Comparison of ENCODE assay signal across 8 cellular contexts in the genomic region with DNA sequence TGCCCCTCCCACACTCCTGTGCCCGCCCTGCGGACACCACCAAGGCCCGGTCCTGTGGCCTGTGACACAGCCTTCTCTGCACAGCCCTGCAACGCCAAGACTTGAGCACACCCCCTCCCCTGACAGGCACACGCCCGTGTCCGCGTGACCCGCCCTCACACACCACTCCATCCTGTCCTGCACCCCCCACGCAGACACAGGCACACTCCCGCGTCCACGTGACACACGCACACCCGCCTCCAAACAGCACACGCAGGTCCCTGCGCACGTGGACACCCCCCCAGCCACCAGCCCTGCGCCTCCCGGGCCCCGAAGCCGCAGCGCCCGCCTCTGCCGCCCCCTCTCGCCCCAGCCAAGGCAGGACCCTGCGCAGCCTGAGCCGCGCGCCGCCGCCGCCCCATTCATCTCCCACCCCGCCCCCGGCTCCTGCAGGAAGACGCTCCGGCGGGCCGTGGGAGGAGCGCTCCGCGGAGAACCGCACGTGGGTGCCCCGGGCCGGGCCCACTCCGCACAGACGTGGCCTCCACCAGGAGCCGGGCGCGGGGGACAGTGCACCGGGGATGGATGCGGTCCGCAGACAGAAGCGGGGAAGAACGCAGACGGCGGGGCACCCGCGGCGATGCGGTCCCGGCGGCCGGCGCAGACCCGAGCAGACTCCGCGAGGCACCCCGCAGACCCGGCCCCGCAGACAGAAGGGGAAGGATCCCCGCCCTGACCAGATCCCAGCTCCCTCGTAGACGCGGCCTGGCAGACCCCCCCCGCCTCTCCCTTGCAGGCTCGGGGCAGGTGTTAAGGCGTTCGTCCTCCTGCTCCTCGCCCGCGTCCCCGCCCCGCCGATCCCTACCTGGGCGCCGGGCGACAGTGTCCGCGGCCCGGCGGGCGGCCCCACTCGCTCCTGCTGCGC. TPM values are rescaled to one million over a fixed set of nuclear protein-coding genes. Genes with fewer than 3 reads are reported as not detected.
DNase-seq lines count a peak whose midpoint lies in the region; ATAC-seq and TF ChIP-seq lines count a peak whose summit lies in the region.

No MANE protein-coding gene starts in this region.

- peaks cover 0 to 3% (median 0%) of the 10 kb centered on the region in 4 donors for H3K27me3 ChIP-seq in upper lobe of left lung

- no peaks in the 10 kb centered on the region for H3K36me3 ChIP-seq in upper lobe of left lung

- no peaks in the 10 kb centered on the region for H3K9me3 Mint-ChIP-seq in activated naive CD8-positive, alpha-beta T cell treated with anti-CD3 and anti-CD28 coated beads, Interleukin-2, amount 10 ng/mL, durations not matched to agents 7 days and 5 days

- H3K4me3 ChIP-seq in AG04449 (ENCODE audit: low read depth, low read length): peak overlapping the region; percentile 70
- H3K4me3 ChIP-seq in upper lobe of left lung: peak overlapping the region; percentile 58 to 94 (median 70)

- H3K4me1 ChIP-seq in upper lobe of left lung: peaks cover 62 to 76% (median 65%) of the 10 kb centered on the region in 4 donors

- H3K4me1 Mint-ChIP-seq in activated naive CD8-positive, alpha-beta T cell treated with anti-CD3 and anti-CD28 coated beads, Interleukin-2, amount 10 ng/mL, durations not matched to agents 7 days and 5 days: peaks cover 25% of the 10 kb centered on the region

- CTCF ChIA-PET in AG04449 (lab: Yijun Ruan, JAX): interaction anchor here (0.6 to 4.5 kb wide), 8 partner anchors 8 to 153 kb away, joined by 3 to 28 read pairs (median 4); no protein-coding TSS in a partner anchor

- H3K27ac ChIP-seq in upper lobe of left lung: peak overlapping the region; percentile 62 to 86 (median 72)

- 0% methylated on average over 9 to 59 of the region's 96 CpGs for WGBS in upper lobe of left lung, 2 donors

- peak in 1 of 4 donors; percentile 58 for TF ChIP-seq EP300 in upper lobe of left lung (IDR thresholded peaks at IDR 0.05)

- DNase-seq in AG04449 (ENCODE audit: low read depth, low spot score) (no peak), SW 1271 (lab: John Stamatoyannopoulos, UW) (peak; percentile 40 to 62), cardiac septum (ENCODE audit: low spot score) (peak; percentile 89), pons (ENCODE audit: low spot score) (peak; percentile 46), upper lobe of left lung (peak; percentile 89 to 94)
- peak; percentile 74 for DNase-seq in activated naive CD8-positive, alpha-beta T cell treated with anti-CD3 and anti-CD28 coated beads, Interleukin-2, amount 10 ng/mL, durations not matched to agents 7 days and 5 days

- POLR2A ChIA-PET in AG04449 (lab: Yijun Ruan, JAX): no interaction called here
- POLR2A ChIA-PET in activated naive CD8-positive, alpha-beta T cell treated with anti-CD3 and anti-CD28 coated beads, Interleukin-2, amount 10 ng/mL, durations not matched to agents 7 days and 5 days (lab: Charles Lee): interaction anchor here (0.9 to 1.2 kb wide), 4 partner anchors 8 to 251 kb away, joined by 3 to 5 read pairs (median 4); a partner anchor contains a TSS

- no peaks in the 10 kb centered on the region for H3K9me3 ChIP-seq in upper lobe of left lung

- peak overlapping the region; percentile 67 for H3K4me3 Mint-ChIP-seq in activated naive CD8-positive, alpha-beta T cell treated with anti-CD3 and anti-CD28 coated beads, Interleukin-2, amount 10 ng/mL, durations not matched to agents 7 days and 5 days

- H3K27me3 Mint-ChIP-seq in activated naive CD8-positive, alpha-beta T cell treated with anti-CD3 and anti-CD28 coated beads, Interleukin-2, amount 10 ng/mL, durations not matched to agents 7 days and 5 days: peaks cover 2% of the 10 kb centered on the region

- TF ChIP-seq CTCF in AG04449 (IDR thresholded peaks at IDR 0.05; ENCODE audit: insufficient read depth, low read length, missing control alignments): no peak
- TF ChIP-seq CTCF in upper lobe of left lung (IDR thresholded peaks at IDR 0.05): peak in 1 of 6 experiments; percentile 25

- peak; percentile 17 for ATAC-seq in GM18909 (IDR thresholded peaks at IDR 0.05; ENCODE audit: poor library complexity, unreplicated experiment)
- peak; percentile 6 for ATAC-seq in HG03565 (IDR thresholded peaks at IDR 0.05; ENCODE audit: unreplicated experiment)
- ATAC-seq in activated naive CD8-positive, alpha-beta T cell treated with anti-CD3 and anti-CD28 coated beads, Interleukin-2, amount 10 ng/mL, durations not matched to agents 7 days and 5 days (ENCODE audit: low read depth): peak; percentile 40
- peak; percentile 67 to 70 for ATAC-seq in upper lobe of left lung (ENCODE audit: low FRiP score in 2 of 2)

- intact Hi-C loops in cardiac septum (cut with DNase I): no loop called here

- no peaks in the 10 kb centered on the region for H3K36me3 Mint-ChIP-seq in activated naive CD8-positive, alpha-beta T cell treated with anti-CD3 and anti-CD28 coated beads, Interleukin-2, amount 10 ng/mL, durations not matched to agents 7 days and 5 days

- TF ChIP-seq POLR2A in upper lobe of left lung (IDR thresholded peaks at IDR 0.05): peak in 1 of 4 donors; percentile 12

- peak overlapping the region; percentile 54 for H3K27ac Mint-ChIP-seq in activated naive CD8-positive, alpha-beta T cell treated with anti-CD3 and anti-CD28 coated beads, Interleukin-2, amount 10 ng/mL, durations not matched to agents 7 days and 5 days

RNA-seq across cellular contexts. Expression of a gene that starts 0.5 kb away (rescaled TPM):
- 1 to 10 TPM; 4.5 to 4.7 TPM for total RNA-seq in activated naive CD8-positive, alpha-beta T cell treated with anti-CD3 and anti-CD28 coated beads, Interleukin-2, amount 10 ng/mL, durations not matched to agents 7 days and 5 days
- total RNA-seq in cardiac septum: 5.2 TPM
- total RNA-seq in upper lobe of left lung: 10 to 100 TPM in 4 of 6 donors, 1 to 10 TPM in 2; 4.9 to 23.0 (median 11.0) TPM

RNA-seq across cellular contexts. Expression of a gene that starts 23.9 kb away (rescaled TPM):
- total RNA-seq in activated naive CD8-positive, alpha-beta T cell treated with anti-CD3 and anti-CD28 coated beads, Interleukin-2, amount 10 ng/mL, durations not matched to agents 7 days and 5 days: under 1 TPM; 0.82 to 1.00 TPM
- 5.1 TPM for total RNA-seq in cardiac septum
- 10 to 100 TPM in 2 of 6 donors, 1 to 10 TPM in 4; 3.7 to 29.9 (median 9.4) TPM for total RNA-seq in upper lobe of left lung

RNA-seq across cellular contexts. Expression of a gene that starts 46.3 kb away (rescaled TPM):
- total RNA-seq in activated naive CD8-positive, alpha-beta T cell treated with anti-CD3 and anti-CD28 coated beads, Interleukin-2, amount 10 ng/mL, durations not matched to agents 7 days and 5 days: 10 to 100 TPM; 48.3 to 53.1 TPM
- total RNA-seq in cardiac septum: 32.8 TPM
- 10 to 100 TPM; 17.3 to 43.0 (median 32.5) TPM for total RNA-seq in upper lobe of left lung

Comparison
In these comparisons a context has a peak if more than half of its experiments do, and no peak if none do; other contexts are left out.
1. ATAC-seq: peak in every context shown above with its lines; median percentile 68 in upper lobe of left lung; 40 in activated naive CD8-positive, alpha-beta T cell treated with anti-CD3 and anti-CD28 coated beads, Interleukin-2, amount 10 ng/mL, durations not matched to agents 7 days and 5 days; 17 in GM18909; 6 in HG03565.